Comparison of ENCODE assay signal across 25 cellular contexts in the genomic region with DNA sequence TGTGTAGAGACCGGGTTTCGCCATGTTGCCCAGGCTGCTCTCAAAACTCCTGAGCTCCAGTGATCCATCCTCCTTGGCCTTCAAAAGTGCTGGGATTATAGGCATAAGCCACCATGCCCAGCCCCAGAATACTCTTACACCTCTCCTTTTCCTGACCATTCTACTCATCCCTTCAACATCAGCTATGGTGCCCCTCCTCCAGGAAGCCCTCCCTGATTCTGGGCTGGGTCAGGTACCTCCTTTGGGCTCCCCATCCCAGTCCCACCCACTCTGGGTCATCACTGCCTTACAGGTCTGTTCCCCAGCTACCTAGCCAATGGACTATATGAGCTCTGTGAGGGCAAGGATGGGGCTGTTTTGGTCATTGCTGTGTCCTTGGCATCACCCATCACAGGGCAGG. TPM values are rescaled to one million over a fixed set of nuclear protein-coding genes. Genes with fewer than 3 reads are reported as not detected.
A peak's percentile ranks its signal among the peaks of the same experiment; 100 is the strongest.
DNase-seq lines count a peak whose midpoint lies in the region; ATAC-seq and TF ChIP-seq lines count a peak whose summit lies in the region.
"Had no signal": no experiment of that assay in that cellular context is flagged by ENCODE, and none has a peak within 500 bp of the region (broad histone marks: within the 10 kb centered on the region; RNA-seq: fewer than 3 reads in every experiment).

No MANE protein-coding gene starts in this region.

- H3K4me1 ChIP-seq in upper lobe of right lung: peaks cover 5% of the 10 kb centered on the region
- H3K4me1 ChIP-seq: psoas muscle, thyroid gland had no signal

- H3K36me3 ChIP-seq in upper lobe of right lung: peaks cover 72% of the 10 kb centered on the region

- intact Hi-C loops in upper lobe of right lung (cut with DNase I): no loop called here

- H3K9me3 ChIP-seq in upper lobe of right lung: no peaks in the 10 kb centered on the region
- H3K9me3 ChIP-seq: left lung, psoas muscle, SJSA1, thyroid gland had no signal

- no peak for DNase-seq in activated naive CD4-positive, alpha-beta T cell treated with Interleukin-2 at 50 U/mL for 16 hours
- DNase-seq in memory B cell (ENCODE audit: low spot score in 2 of 2) (no peak), NCI-H1105 treated with DMSO at 0.1 percent for 48 hours (lab: John Stamatoyannopoulos, UW) (no peak), HuH-7 (ENCODE audit: low spot score) (no peak), upper lobe of right lung (no peak)
- DNase-seq in stimulated activated naive B cell treated with anti-CD40 and anti-IgM and Interleukin-4, amounts not matched to agents 10 μg/mL and 1 μg/mL and 100 μg/mL, for 72 hours: no peak
- DNase-seq: activated naive CD4-positive, alpha-beta T cell treated with anti-CD3 and anti-CD28 coated beads for 36 hours; activated T-cell treated with anti-CD3 and anti-CD28 coated beads, Interleukin-2, amount 50 U/mL, for 1 hour; aorta; H9; KBM-7; left lung; mesendoderm; NCI-H1105; NCI-H187 treated with DMSO at 0.1 percent for 48 hours; NCI-H510A treated with DMSO at 0.1 percent for 48 hours; occipital lobe; psoas muscle; stimulated activated CD8-positive, alpha-beta memory T cell treated with anti-CD3 and anti-CD28 coated beads, Interleukin-4, amount 100 ng/mL, for 48 hours; thyroid gland had no signal

- H3K36me3 Mint-ChIP-seq in activated naive CD4-positive, alpha-beta T cell treated with anti-CD3 and anti-CD28 coated beads, Interleukin-2, amount 50 U/mL, for 24 hours: peaks cover 14% of the 10 kb centered on the region
- peaks cover 100% of the 10 kb centered on the region for H3K36me3 Mint-ChIP-seq in activated T-helper 17 cell treated with anti-CD3 and anti-CD28 coated beads, Interleukin-2, amount 50 U/mL, for 72 hours (ENCODE audit: low read depth)
- H3K36me3 Mint-ChIP-seq in memory B cell: peaks cover 27% of the 10 kb centered on the region
- peaks cover 43 to 56% of the 10 kb centered on the region in 2 donors for H3K36me3 Mint-ChIP-seq in stimulated activated naive B cell treated with anti-CD40 and anti-IgM and Interleukin-4, amounts not matched to agents 10 μg/mL and 1 μg/mL and 100 μg/mL, for 72 hours

- peak overlapping the region; percentile 23 for H3K27ac Mint-ChIP-seq in activated naive CD4-positive, alpha-beta T cell treated with anti-CD3 and anti-CD28 coated beads, Interleukin-2, amount 50 U/mL, for 24 hours
- peak overlapping the region; percentile 80 for H3K27ac Mint-ChIP-seq in activated T-helper 17 cell treated with anti-CD3 and anti-CD28 coated beads, Interleukin-2, amount 50 U/mL, for 72 hours
- H3K27ac Mint-ChIP-seq in memory B cell: peak overlapping the region; percentile 92
- peak overlapping the region; percentile 75 for H3K27ac Mint-ChIP-seq in stimulated activated naive B cell treated with anti-CD40 and anti-IgM and Interleukin-4, amounts not matched to agents 10 μg/mL and 1 μg/mL and 100 μg/mL, for 72 hours

- H3K4me3 Mint-ChIP-seq in activated naive CD4-positive, alpha-beta T cell treated with anti-CD3 and anti-CD28 coated beads, Interleukin-2, amount 50 U/mL, for 24 hours: no peak overlapping the region
- no peak overlapping the region for H3K4me3 Mint-ChIP-seq in activated T-helper 17 cell treated with anti-CD3 and anti-CD28 coated beads, Interleukin-2, amount 50 U/mL, for 72 hours
- no peak overlapping the region for H3K4me3 Mint-ChIP-seq in memory B cell
- no peak overlapping the region for H3K4me3 Mint-ChIP-seq in stimulated activated naive B cell treated with anti-CD40 and anti-IgM and Interleukin-4, amounts not matched to agents 10 μg/mL and 1 μg/mL and 100 μg/mL, for 72 hours
- H3K4me3 Mint-ChIP-seq: activated naive CD4-positive, alpha-beta T cell treated with anti-CD3 and anti-CD28 coated beads for 36 hours; H9 had no signal

- no peaks in the 10 kb centered on the region for H3K27me3 Mint-ChIP-seq in activated naive CD4-positive, alpha-beta T cell treated with anti-CD3 and anti-CD28 coated beads, Interleukin-2, amount 50 U/mL, for 24 hours
- H3K27me3 Mint-ChIP-seq in activated T-helper 17 cell treated with anti-CD3 and anti-CD28 coated beads, Interleukin-2, amount 50 U/mL, for 72 hours: no peaks in the 10 kb centered on the region
- no peaks in the 10 kb centered on the region for H3K27me3 Mint-ChIP-seq in memory B cell
- H3K27me3 Mint-ChIP-seq in stimulated activated naive B cell treated with anti-CD40 and anti-IgM and Interleukin-4, amounts not matched to agents 10 μg/mL and 1 μg/mL and 100 μg/mL, for 72 hours: no peaks in the 10 kb centered on the region

- peaks cover 47% of the 10 kb centered on the region for H3K4me1 Mint-ChIP-seq in activated naive CD4-positive, alpha-beta T cell treated with anti-CD3 and anti-CD28 coated beads, Interleukin-2, amount 50 U/mL, for 24 hours
- peaks cover 19% of the 10 kb centered on the region for H3K4me1 Mint-ChIP-seq in activated T-helper 17 cell treated with anti-CD3 and anti-CD28 coated beads, Interleukin-2, amount 50 U/mL, for 72 hours
- peaks cover 29% of the 10 kb centered on the region for H3K4me1 Mint-ChIP-seq in memory B cell
- H3K4me1 Mint-ChIP-seq in stimulated activated naive B cell treated with anti-CD40 and anti-IgM and Interleukin-4, amounts not matched to agents 10 μg/mL and 1 μg/mL and 100 μg/mL, for 72 hours: peaks cover 32 to 50% of the 10 kb centered on the region in 2 donors
- H3K4me1 Mint-ChIP-seq: H9 had no signal

- H3K27ac ChIP-seq in upper lobe of right lung: no peak overlapping the region
- H3K27ac ChIP-seq: psoas muscle, SJSA1, thyroid gland had no signal

- ATAC-seq in activated T-helper 17 cell treated with anti-CD3 and anti-CD28 coated beads, Interleukin-2, amount 50 U/mL, for 72 hours (replicated peaks): no peak
- ATAC-seq in memory B cell (ENCODE audit: low read depth) (no peak), upper lobe of right lung (no peak)
- ATAC-seq in stimulated activated naive B cell treated with anti-CD40 and anti-IgM and Interleukin-4, amounts not matched to agents 10 μg/mL and 1 μg/mL and 100 μg/mL, for 72 hours (replicated peaks): no peak
- ATAC-seq: activated CD4-positive, CD25-positive, alpha-beta regulatory T cell treated with anti-CD3 and anti-CD28 coated beads, Interleukin-2, amount 50 U/mL, for 24 hours; left lung; psoas muscle; sciatic nerve had no signal

- H3K4me3 ChIP-seq in upper lobe of right lung: no peak overlapping the region
- H3K4me3 ChIP-seq: left lung, psoas muscle, SJSA1, thyroid gland had no signal

- no peaks in the 10 kb centered on the region for H3K9me3 Mint-ChIP-seq in activated naive CD4-positive, alpha-beta T cell treated with anti-CD3 and anti-CD28 coated beads, Interleukin-2, amount 50 U/mL, for 24 hours
- no peaks in the 10 kb centered on the region for H3K9me3 Mint-ChIP-seq in activated T-helper 17 cell treated with anti-CD3 and anti-CD28 coated beads, Interleukin-2, amount 50 U/mL, for 72 hours
- no peaks in the 10 kb centered on the region for H3K9me3 Mint-ChIP-seq in memory B cell
- no peaks in the 10 kb centered on the region for H3K9me3 Mint-ChIP-seq in stimulated activated naive B cell treated with anti-CD40 and anti-IgM and Interleukin-4, amounts not matched to agents 10 μg/mL and 1 μg/mL and 100 μg/mL, for 72 hours
- H3K9me3 Mint-ChIP-seq: H9 had no signal

- no peaks in the 10 kb centered on the region for H3K27me3 ChIP-seq in upper lobe of right lung
- H3K27me3 ChIP-seq: left lung, SJSA1, thyroid gland had no signal

- no peak for TF ChIP-seq CTCF in upper lobe of right lung (IDR thresholded peaks at IDR 0.05)

RNA-seq across cellular contexts. Expression of a gene that starts 9.6 kb away (rescaled TPM):
- total RNA-seq in activated T-helper 17 cell treated with anti-CD3 and anti-CD28 coated beads, Interleukin-2, amount 50 U/mL, for 72 hours: 100 to 1,000 TPM; 107 to 158 TPM
- 99.0 TPM for total RNA-seq in upper lobe of right lung

RNA-seq across cellular contexts. Expression of a gene that starts 19.8 kb away (rescaled TPM):
- 1 to 10 TPM; 6.7 to 9.5 TPM for total RNA-seq in activated T-helper 17 cell treated with anti-CD3 and anti-CD28 coated beads, Interleukin-2, amount 50 U/mL, for 72 hours
- total RNA-seq in upper lobe of right lung: 5.5 TPM

RNA-seq across cellular contexts. Expression of a gene that starts 32.2 kb away (rescaled TPM):
- total RNA-seq in activated T-helper 17 cell treated with anti-CD3 and anti-CD28 coated beads, Interleukin-2, amount 50 U/mL, for 72 hours: 10 to 100 TPM in 1 of 2 donors, 1 to 10 TPM in 1; 3.5 to 15.1 TPM
- total RNA-seq in upper lobe of right lung: 19.5 TPM

RNA-seq across cellular contexts. Expression of a gene that starts 34.2 kb away (rescaled TPM):
- 10 to 100 TPM; 35.1 to 40.9 TPM for total RNA-seq in activated T-helper 17 cell treated with anti-CD3 and anti-CD28 coated beads, Interleukin-2, amount 50 U/mL, for 72 hours
- 31.9 TPM for total RNA-seq in upper lobe of right lung

RNA-seq across cellular contexts. Expression of a gene that starts 53.0 kb away (rescaled TPM):
- total RNA-seq in activated T-helper 17 cell treated with anti-CD3 and anti-CD28 coated beads, Interleukin-2, amount 50 U/mL, for 72 hours: 10 to 100 TPM; 33.0 to 58.7 TPM
- 12.4 TPM for total RNA-seq in upper lobe of right lung

Comparison
In these comparisons a context has a peak if more than half of its experiments do, and no peak if none do; other contexts are left out.
1. H3K27ac Mint-ChIP-seq: peak in every context shown above with its lines; median percentile 92 in memory B cell; 80 in activated T-helper 17 cell treated with anti-CD3 and anti-CD28 coated beads, Interleukin-2, amount 50 U/mL, for 72 hours; 75 in stimulated activated naive B cell treated with anti-CD40 and anti-IgM and Interleukin-4, amounts not matched to agents 10 μg/mL and 1 μg/mL and 100 μg/mL, for 72 hours; 23 in activated naive CD4-positive, alpha-beta T cell treated with anti-CD3 and anti-CD28 coated beads, Interleukin-2, amount 50 U/mL, for 24 hours.